ENCODE assay signal across 8 cellular contexts in the genomic region with DNA sequence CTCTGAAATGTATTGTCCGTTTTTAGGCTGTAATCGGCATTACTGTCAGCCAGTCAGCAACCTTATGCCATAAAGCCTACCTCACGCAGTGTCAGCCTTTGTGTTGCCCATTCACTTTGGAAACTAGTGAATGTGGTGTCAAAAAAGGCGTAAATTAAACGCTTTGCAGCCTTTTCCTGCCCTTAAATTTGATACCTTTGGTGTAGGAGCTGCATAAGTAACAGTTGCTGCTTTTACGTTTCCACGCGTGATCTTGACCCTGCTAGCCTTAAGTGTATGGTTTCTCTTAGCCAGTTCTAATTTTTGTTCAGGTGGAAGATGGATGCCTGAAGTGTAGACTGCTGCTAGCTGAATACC.
DNase-seq lines count a peak whose midpoint lies in the region; ATAC-seq and TF ChIP-seq lines count a peak whose summit lies in the region.

No MANE protein-coding gene starts in this region.

- H3K27ac ChIP-seq in heart left ventricle (peak overlapping the region in 11 of 12 donors; percentile 72 to 92 (median 86)), body of pancreas (peak overlapping the region in 3 of 4 donors; percentile 77 to 91 (median 85)), mesenchymal stem cell (ENCODE audit: low read length, poor library complexity, severe bottlenecking) (no peak overlapping the region), aorta (ENCODE audit: low read depth in 1 of 2, low read length in 2 of 2) (peak overlapping the region in 1 of 2 donors; percentile 12)

- no peak overlapping the region for H3K23ac ChIP-seq in mesenchymal stem cell (ENCODE audit: low read length in 2 of 2)

- WGBS in heart left ventricle, 4 donors = 1% methylated on average over 8 of the region's 8 CpGs
- WGBS in body of pancreas, 2 donors = 0 to 1% methylated on average over 8 of the region's 8 CpGs
- 1% methylated on average over 8 of the region's 8 CpGs for WGBS in mesenchymal stem cell
- 1% methylated on average over 8 of the region's 8 CpGs for WGBS in aorta, 2 donors

- no peak overlapping the region for H2BK120ac ChIP-seq in mesenchymal stem cell (ENCODE audit: low read depth, low read length)

- DNase-seq in heart left ventricle (no peak), Right ventricle myocardium superior (no peak), body of pancreas (no peak), mesenchymal stem cell (no peak), aorta (no peak), NCI-H146 treated with DMSO at 0.1 percent for 48 hours (lab: John Stamatoyannopoulos, UW; ENCODE audit: unreplicated experiment) (no peak), anterior cingulate cortex (lab: John Stamatoyannopoulos, UW) (no peak), dedifferentiated amniotic fluid mesenchymal stem cell (ENCODE audit: extremely low spot score) (no peak)

- no peak overlapping the region for H4K91ac ChIP-seq in mesenchymal stem cell (ENCODE audit: low read length)

- peak overlapping the region; percentile 45 for H2AK5ac ChIP-seq in mesenchymal stem cell (ENCODE audit: low read length, severe bottlenecking)

- no peak for TF ChIP-seq POLR2A in heart left ventricle (IDR thresholded peaks at IDR 0.05)
- no peak for TF ChIP-seq POLR2A in body of pancreas (IDR thresholded peaks at IDR 0.05)

- H2BK5ac ChIP-seq in mesenchymal stem cell (ENCODE audit: low read depth, low read length, poor library complexity, severe bottlenecking) = no peak overlapping the region

- H3K4me2 ChIP-seq in mesenchymal stem cell (ENCODE audit: low read length, poor library complexity, severe bottlenecking) = peak overlapping the region; percentile 95

- H3K14ac ChIP-seq in mesenchymal stem cell (ENCODE audit: low read length in 2 of 2) = peak overlapping the region in 1 of 2 experiments; percentile 90

- no peak overlapping the region for H2AFZ ChIP-seq in mesenchymal stem cell (ENCODE audit: low read depth, low read length)

- H3K36me3 ChIP-seq in heart left ventricle (peaks cover 0 to 48% (median 42%) of the 10 kb centered on the region in 9 donors), body of pancreas (replicated peaks in 1 of 2; ENCODE audit: insufficient read depth in 1 of 2, low read depth in 2 of 2) (peaks cover under 1 to 11% of the 10 kb centered on the region in 2 donors), mesenchymal stem cell (ENCODE audit: control insufficient read depth in 1 of 2, insufficient read depth in 2 of 2, low read depth in 1 of 2, low read length in 2 of 2) (peaks cover 12 to 44% of the 10 kb centered on the region in 2 experiments), aorta (ENCODE audit: control insufficient read depth in 1 of 2, insufficient read depth in 2 of 2, low read length in 1 of 2) (peaks cover 2 to 3% of the 10 kb centered on the region in 2 donors)

- peak overlapping the region; percentile 92 for H3K9ac ChIP-seq in mesenchymal stem cell (ENCODE audit: low read length)

- H2BK15ac ChIP-seq in mesenchymal stem cell (ENCODE audit: low read depth, poor library complexity, severe bottlenecking) = no peak overlapping the region

- intact Hi-C loops in heart left ventricle (cut with DNase I) = loop anchor here in 2 of 10 donors (5.0 to 10.0 kb wide), 2 partner anchors 256 to 573 kb away; partner anchors contain the start of genes APC (in 1 of the 2) and EPB41L4A (in 1 of the 2)
- intact Hi-C loops in Right ventricle myocardium superior (cut with DNase I) = no loop called here
- intact Hi-C loops in body of pancreas (cut with DNase I) = no loop called here
- intact Hi-C loops in aorta (cut with DNase I) = no loop called here

- H3K18ac ChIP-seq in mesenchymal stem cell (ENCODE audit: low read depth in 1 of 2, low read length in 2 of 2) = peak overlapping the region in 1 of 2 experiments; percentile 56

- TF ChIP-seq CTCF in heart left ventricle (IDR thresholded peaks at IDR 0.05) = no peak
- no peak for TF ChIP-seq CTCF in body of pancreas (IDR thresholded peaks at IDR 0.05)

- no peak overlapping the region for H2BK12ac ChIP-seq in mesenchymal stem cell (ENCODE audit: low read length in 2 of 2)

- H3K27me3 ChIP-seq in heart left ventricle (no peaks in the 10 kb centered on the region), body of pancreas (no peaks in the 10 kb centered on the region), mesenchymal stem cell (ENCODE audit: control insufficient read depth in 1 of 2, insufficient read depth in 1 of 2, low read length in 2 of 2) (no peaks in the 10 kb centered on the region), aorta (ENCODE audit: control insufficient read depth in 1 of 2, insufficient read depth in 2 of 2, low read length in 1 of 2) (no peaks in the 10 kb centered on the region)

- no peak overlapping the region for H4K8ac ChIP-seq in mesenchymal stem cell (ENCODE audit: low read length)

- peak overlapping the region; percentile 76 to 98 (median 82) for H3K4me3 ChIP-seq in heart left ventricle
- H3K4me3 ChIP-seq in body of pancreas = peak overlapping the region; percentile 29 to 96
- peak overlapping the region; percentile 92 to 97 for H3K4me3 ChIP-seq in mesenchymal stem cell (ENCODE audit: insufficient read depth in 1 of 2, low read depth in 1 of 2, low read length in 2 of 2)
- H3K4me3 ChIP-seq in aorta (ENCODE audit: low read length in 2 of 2) = peak overlapping the region; percentile 65 to 85

- peaks cover 0 to 36% (median 18%) of the 10 kb centered on the region in 12 donors for H3K4me1 ChIP-seq in heart left ventricle
- peaks cover 26% of the 10 kb centered on the region for H3K4me1 ChIP-seq in body of pancreas
- H3K4me1 ChIP-seq in mesenchymal stem cell (ENCODE audit: control insufficient read depth, insufficient read depth, low read depth, low read length) = peaks cover 8% of the 10 kb centered on the region
- H3K4me1 ChIP-seq in aorta (ENCODE audit: control insufficient read depth in 1 of 2, insufficient read depth in 2 of 2, low read length in 2 of 2) = peaks cover 0 to 3% of the 10 kb centered on the region in 2 donors

- H3K79me1 ChIP-seq in mesenchymal stem cell (replicated peaks; ENCODE audit: low read length, poor library complexity, severe bottlenecking) = peaks cover 3% of the 10 kb centered on the region

- no peak for ATAC-seq in heart left ventricle
- ATAC-seq in Right ventricle myocardium superior (ENCODE audit: poor library complexity) = no peak
- no peak for ATAC-seq in body of pancreas
- ATAC-seq in aorta (ENCODE audit: low FRiP score) = no peak

- H3K9me3 ChIP-seq in heart left ventricle (peaks cover 0 to 6% (median 0%) of the 10 kb centered on the region in 12 donors), body of pancreas (no peaks in the 10 kb centered on the region), mesenchymal stem cell (ENCODE audit: control insufficient read depth, low read length) (no peaks in the 10 kb centered on the region), aorta (ENCODE audit: control insufficient read depth, low read length) (no peaks in the 10 kb centered on the region)

- peak overlapping the region in 1 of 2 experiments; percentile 85 for H3K4ac ChIP-seq in mesenchymal stem cell (ENCODE audit: low read depth in 1 of 2, low read length in 2 of 2)
